ENCODE assay signal across 30 cellular contexts in the genomic region with DNA sequence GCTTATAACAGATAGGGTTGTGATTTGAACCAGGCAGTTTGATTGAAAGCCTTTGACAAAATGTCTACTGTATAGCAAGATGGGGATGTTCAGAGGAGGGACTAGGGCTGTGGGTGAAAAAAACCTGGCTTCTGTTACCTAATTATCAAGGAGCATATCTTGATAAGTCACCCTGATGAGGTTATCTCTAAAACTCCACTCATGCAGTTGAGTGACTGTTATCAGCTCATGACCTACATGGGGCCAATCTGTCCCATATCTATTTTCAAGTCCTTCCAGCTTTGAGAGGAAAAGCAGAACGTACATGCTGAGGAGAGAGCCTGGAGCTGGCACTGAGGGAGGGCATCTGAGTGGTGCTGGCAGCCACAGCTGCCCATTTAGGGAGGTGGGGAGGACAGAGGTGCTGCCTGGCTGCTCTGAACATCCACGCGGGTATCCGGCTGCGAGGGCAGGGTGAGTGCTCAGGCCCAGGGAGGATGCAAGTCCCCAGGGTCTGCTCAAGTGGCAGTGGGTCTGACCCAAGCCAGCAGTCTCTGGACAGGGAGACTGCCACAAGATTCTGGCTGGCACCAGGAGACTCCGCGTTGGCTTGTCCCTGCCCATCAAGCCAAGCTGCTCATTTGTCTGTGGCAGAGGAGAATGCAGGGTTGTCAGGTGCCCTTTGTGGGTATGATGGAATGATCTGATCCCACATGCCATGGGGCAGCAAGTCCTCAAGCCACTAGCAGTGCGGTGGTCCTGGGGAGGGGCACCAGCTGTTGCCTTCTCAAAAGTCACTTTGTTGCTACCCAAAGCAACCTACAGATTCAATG. TPM values are rescaled to one million over a fixed set of nuclear protein-coding genes. Genes with fewer than 3 reads are reported as not detected.
DNase-seq lines count a peak whose midpoint lies in the region; ATAC-seq and TF ChIP-seq lines count a peak whose summit lies in the region.
"Had no signal": no experiment of that assay in that cellular context is flagged by ENCODE, and none has a peak within 500 bp of the region (broad histone marks: within the 10 kb centered on the region; RNA-seq: fewer than 3 reads in every experiment).

No MANE protein-coding gene starts in this region.

- H3K4me1 Mint-ChIP-seq in endodermal cell (peaks cover 13% of the 10 kb centered on the region), progenitor cell of endocrine pancreas (ENCODE audit: low read depth) (peaks cover 1% of the 10 kb centered on the region)
- H3K4me1 Mint-ChIP-seq: activated B cell treated with CpG ODN at 0.5 μM for 24 hours; activated naive CD8-positive, alpha-beta T cell treated with anti-CD3 and anti-CD28 coated beads, Interleukin-2, amount 50 U/mL, for 24 hours; memory B cell had no signal

- H3K27ac Mint-ChIP-seq in endodermal cell (peak overlapping the region; percentile 12), progenitor cell of endocrine pancreas (peak overlapping the region; percentile 41)
- H3K27ac Mint-ChIP-seq: activated B cell treated with CpG ODN at 0.5 μM for 24 hours; activated CD4-positive, alpha-beta T cell treated with anti-CD3 and anti-CD28 coated beads, Interleukin-2, amount 10 ng/mL, durations not matched to agents 7 days and 5 days; activated naive CD8-positive, alpha-beta T cell treated with anti-CD3 and anti-CD28 coated beads, Interleukin-2, amount 50 U/mL, for 24 hours; activated T-cell treated with anti-CD3 and anti-CD28 coated beads, Interleukin-2, amount 50 U/mL, for 24 hours; memory B cell had no signal

- TF ChIP-seq POLR2A in upper lobe of left lung (IDR thresholded peaks at IDR 0.05) = no peak

- H3K9ac ChIP-seq in endodermal cell (ENCODE audit: extremely low read depth, low read length, poor library complexity, severe bottlenecking) = no peak overlapping the region
- H3K9ac ChIP-seq: KMS-11 had no signal

- intact Hi-C loops in right cardiac atrium (cut with DNase I) = no loop called here

- no peak for TF ChIP-seq CTCF in endodermal cell (conservative IDR thresholded peaks at IDR 0.05)
- no peak for TF ChIP-seq CTCF in progenitor cell of endocrine pancreas (IDR thresholded peaks at IDR 0.05; ENCODE audit: unreplicated experiment)
- TF ChIP-seq CTCF in upper lobe of left lung (IDR thresholded peaks at IDR 0.05) = no peak

- H3K9me3 Mint-ChIP-seq in endodermal cell = no peaks in the 10 kb centered on the region
- no peaks in the 10 kb centered on the region for H3K9me3 Mint-ChIP-seq in progenitor cell of endocrine pancreas (ENCODE audit: low read depth)
- H3K9me3 Mint-ChIP-seq: activated B cell treated with CpG ODN at 0.5 μM for 24 hours; activated CD4-positive, alpha-beta T cell treated with anti-CD3 and anti-CD28 coated beads, Interleukin-2, amount 10 ng/mL, durations not matched to agents 7 days and 5 days; activated naive CD8-positive, alpha-beta T cell treated with anti-CD3 and anti-CD28 coated beads, Interleukin-2, amount 50 U/mL, for 24 hours; activated T-cell treated with anti-CD3 and anti-CD28 coated beads, Interleukin-2, amount 50 U/mL, for 24 hours; memory B cell had no signal

- H3K4me1 ChIP-seq in SJSA1 (replicated peaks) (peaks cover 15% of the 10 kb centered on the region), endodermal cell (ENCODE audit: control insufficient read depth, insufficient read depth, low read length) (peaks cover 16% of the 10 kb centered on the region), right cardiac atrium (ENCODE audit: control insufficient read depth, insufficient read depth, low read length) (no peaks in the 10 kb centered on the region), upper lobe of left lung (no peaks in the 10 kb centered on the region)

- H3K27me3 ChIP-seq in SJSA1 (replicated peaks) (no peaks in the 10 kb centered on the region), endodermal cell (ENCODE audit: control insufficient read depth, insufficient read depth, low read length, poor library complexity, severe bottlenecking) (no peaks in the 10 kb centered on the region), right cardiac atrium (ENCODE audit: control insufficient read depth, insufficient read depth) (no peaks in the 10 kb centered on the region), upper lobe of left lung (no peaks in the 10 kb centered on the region)
- H3K27me3 ChIP-seq: hepatocyte, MG63, transverse colon had no signal

- 83 to 88% methylated on average over 7 to 8 of the region's 8 CpGs for WGBS in endodermal cell (ENCODE audit: insufficient coverage in 1 of 2, insufficient read length in 1 of 2), 2 experiments
- 74% methylated on average over 8 of the region's 8 CpGs for WGBS in right cardiac atrium
- WGBS in upper lobe of left lung, 2 donors = 77 to 97% methylated on average over 8 of the region's 8 CpGs

- no peak for TF ChIP-seq EP300 in upper lobe of left lung (IDR thresholded peaks at IDR 0.05)

- H3K36me3 Mint-ChIP-seq in endodermal cell (ENCODE audit: low read depth) (peaks cover 51% of the 10 kb centered on the region), progenitor cell of endocrine pancreas (ENCODE audit: insufficient read depth) (peaks cover 19% of the 10 kb centered on the region)

- H3K27ac ChIP-seq in SJSA1 = peak overlapping the region; percentile 22; the same call in 1 of the 2 replicates
- H3K27ac ChIP-seq in endodermal cell (ENCODE audit: low read depth, low read length) = no peak overlapping the region
- H3K27ac ChIP-seq in right cardiac atrium (ENCODE audit: low read length) = no peak overlapping the region
- H3K27ac ChIP-seq in upper lobe of left lung = no peak overlapping the region
- H3K27ac ChIP-seq: hepatocyte, HL-60, KMS-11, transverse colon had no signal

- no peak overlapping the region for H3K4me3 Mint-ChIP-seq in endodermal cell
- no peak overlapping the region for H3K4me3 Mint-ChIP-seq in progenitor cell of endocrine pancreas (ENCODE audit: low read depth)
- H3K4me3 Mint-ChIP-seq: activated B cell treated with CpG ODN at 0.5 μM for 24 hours; activated CD4-positive, alpha-beta T cell treated with anti-CD3 and anti-CD28 coated beads, Interleukin-2, amount 10 ng/mL, durations not matched to agents 7 days and 5 days; activated naive CD8-positive, alpha-beta T cell treated with anti-CD3 and anti-CD28 coated beads, Interleukin-2, amount 50 U/mL, for 24 hours; activated T-cell treated with anti-CD3 and anti-CD28 coated beads, Interleukin-2, amount 50 U/mL, for 24 hours; memory B cell had no signal

- H3K27me3 Mint-ChIP-seq in endodermal cell (ENCODE audit: insufficient read depth) = no peaks in the 10 kb centered on the region
- H3K27me3 Mint-ChIP-seq in progenitor cell of endocrine pancreas = peaks cover 3% of the 10 kb centered on the region
- H3K27me3 Mint-ChIP-seq: activated B cell treated with CpG ODN at 0.5 μM for 24 hours; activated CD4-positive, alpha-beta T cell treated with anti-CD3 and anti-CD28 coated beads, Interleukin-2, amount 10 ng/mL, durations not matched to agents 7 days and 5 days; activated naive CD8-positive, alpha-beta T cell treated with anti-CD3 and anti-CD28 coated beads, Interleukin-2, amount 50 U/mL, for 24 hours; activated T-cell treated with anti-CD3 and anti-CD28 coated beads, Interleukin-2, amount 50 U/mL, for 24 hours; memory B cell had no signal

- H3K36me3 ChIP-seq in SJSA1 = peaks cover 8% of the 10 kb centered on the region; the same call in 1 of the 2 replicates
- H3K36me3 ChIP-seq in endodermal cell (ENCODE audit: control insufficient read depth, insufficient read depth, low read length) = peaks cover 89% of the 10 kb centered on the region
- H3K36me3 ChIP-seq in upper lobe of left lung = peaks cover 0 to 19% (median 9%) of the 10 kb centered on the region in 4 donors
- H3K36me3 ChIP-seq: MG63, transverse colon had no signal

- no peak for DNase-seq in SJSA1 (ENCODE audit: low read depth in 1 of 2, low spot score in 2 of 2)
- peak; percentile 45 for DNase-seq in endodermal cell
- peak in 2 of 3 donors; percentile 70 for DNase-seq in right cardiac atrium
- no peak for DNase-seq in progenitor cell of endocrine pancreas (ENCODE audit: low spot score, unreplicated experiment)
- DNase-seq in kidney glomerular epithelial cell (lab: John Stamatoyannopoulos, UW) = no peak
- no peak for DNase-seq in germinal center (ENCODE audit: low spot score)
- no peak for DNase-seq in upper lobe of left lung
- DNase-seq: activated B cell treated with CpG ODN at 0.5 μM for 24 hours; activated CD4-positive, alpha-beta T cell treated with anti-CD3 and anti-CD28 coated beads, Interleukin-2, amount 10 ng/mL, durations not matched to agents 7 days and 5 days; activated naive CD8-positive, alpha-beta T cell treated with anti-CD3 and anti-CD28 coated beads, Interleukin-2, amount 50 U/mL, for 24 hours; activated T-cell treated with anti-CD3 and anti-CD28 coated beads, Interleukin-2, amount 50 U/mL, for 24 hours; C1 segment of cervical spinal cord; cerebellar nuclear complex; dermis blood vessel endothelial cell; GOT3; MG63; NCI-H1105; NCI-H1930; NCI-H526; SHP77; stimulated activated CD4-positive, alpha-beta T cell treated with anti-CD3 and anti-CD28 coated beads, Interleukin-4, amount 100 ng/mL, for 4 hours; SW 1271; T-helper 9 cell; transverse colon had no signal

- ATAC-seq in right cardiac atrium (peak; percentile 69 to 79), upper lobe of left lung (ENCODE audit: low FRiP score in 2 of 2) (no peak)
- ATAC-seq: activated naive CD8-positive, alpha-beta T cell treated with anti-CD3 and anti-CD28 coated beads, Interleukin-2, amount 50 U/mL, for 24 hours; GM12878; sciatic nerve had no signal

- no peaks in the 10 kb centered on the region for H3K9me3 ChIP-seq in SJSA1 (replicated peaks)
- H3K9me3 ChIP-seq in endodermal cell (ENCODE audit: control insufficient read depth, low read length) = no peaks in the 10 kb centered on the region
- no peaks in the 10 kb centered on the region for H3K9me3 ChIP-seq in right cardiac atrium (ENCODE audit: control insufficient read depth, low read length)
- no peaks in the 10 kb centered on the region for H3K9me3 ChIP-seq in upper lobe of left lung
- H3K9me3 ChIP-seq: MG63, transverse colon had no signal

- no peak overlapping the region for H3K4me3 ChIP-seq in SJSA1
- no peak overlapping the region for H3K4me3 ChIP-seq in endodermal cell (ENCODE audit: low read length)
- H3K4me3 ChIP-seq in right cardiac atrium (ENCODE audit: low read length) = no peak overlapping the region
- H3K4me3 ChIP-seq in upper lobe of left lung = no peak overlapping the region
- H3K4me3 ChIP-seq: GM12878, hepatocyte, MG63, transverse colon had no signal

RNA-seq across cellular contexts. Expression of a gene that starts 29.2 kb away (rescaled TPM):
- total RNA-seq in SJSA1 (2014; rRNA removed; shearing (Covaris generic)) = 17.8 and 44.4 TPM in 2 replicates
- total RNA-seq in endodermal cell = 10 to 100 TPM; 31.4 to 50.8 TPM
- 40.7 TPM for polyA plus RNA-seq in endodermal cell (2013, experiment 1 of 2)
- 44.1 TPM for polyA plus RNA-seq in endodermal cell (2013, experiment 2 of 2)
- total RNA-seq in right cardiac atrium = 10 to 100 TPM; 22.0 to 31.6 (median 29.3) TPM
- polyA plus RNA-seq in right cardiac atrium = 33.6 TPM
- 25.3 and 31.5 TPM in 2 replicates for total RNA-seq in progenitor cell of endocrine pancreas
- 10 to 100 TPM; 19.2 to 68.1 (median 30.7) TPM for total RNA-seq in upper lobe of left lung

RNA-seq across cellular contexts. Expression of a gene that starts 29.4 kb away (rescaled TPM):
- 2.0 and 4.4 TPM in 2 replicates for total RNA-seq in SJSA1 (2014; rRNA removed; shearing (Covaris generic))
- total RNA-seq in endodermal cell = 10 to 100 TPM; 20.5 to 20.8 TPM
- polyA plus RNA-seq in endodermal cell (2013, experiment 1 of 2) = 17.2 TPM
- polyA plus RNA-seq in endodermal cell (2013, experiment 2 of 2) = 17.1 TPM
- total RNA-seq in right cardiac atrium = 10 to 100 TPM; 13.8 to 20.7 (median 15.5) TPM
- 8.1 TPM for polyA plus RNA-seq in right cardiac atrium
- 10.2 and 12.1 TPM in 2 replicates for total RNA-seq in progenitor cell of endocrine pancreas
- 10 to 100 TPM in 3 of 6 donors, 1 to 10 TPM in 3; 6.3 to 17.1 (median 9.8) TPM for total RNA-seq in upper lobe of left lung

RNA-seq across cellular contexts. Expression of a gene that starts 37.2 kb away (rescaled TPM):
- 1.8 TPM in 1 of 2 replicates, not detected in the other for total RNA-seq in SJSA1 (2014; rRNA removed; shearing (Covaris generic))
- 1 to 10 TPM; 2.0 to 2.6 TPM for total RNA-seq in endodermal cell
- 2.2 TPM for polyA plus RNA-seq in endodermal cell (2013, experiment 1 of 2)
- polyA plus RNA-seq in endodermal cell (2013, experiment 2 of 2) = 2.2 TPM
- 1 to 10 TPM; 1.4 to 3.2 (median 2.3) TPM for total RNA-seq in right cardiac atrium
- 1.5 TPM for polyA plus RNA-seq in right cardiac atrium
- total RNA-seq in progenitor cell of endocrine pancreas = 13.3 and 15.4 TPM in 2 replicates
- 10 to 100 TPM in 4 of 6 donors, 1 to 10 TPM in 2; 1.5 to 46.2 (median 11.4) TPM for total RNA-seq in upper lobe of left lung
- total RNA-seq: activated B cell treated with CpG ODN at 0.5 μM for 24 hours had no signal

RNA-seq across cellular contexts. Expression of a gene that starts 37.6 kb away (rescaled TPM):
- total RNA-seq in SJSA1 (2014; rRNA removed; shearing (Covaris generic)) = 32.0 and 36.4 TPM in 2 replicates
- total RNA-seq in endodermal cell (10 to 100 TPM; 10.2 to 11.5 TPM), right cardiac atrium (100 to 1,000 TPM; 196 to 248 (median 227) TPM), progenitor cell of endocrine pancreas (29.4 and 30.5 TPM in 2 replicates), upper lobe of left lung (100 to 1,000 TPM in 1 of 6 donors, 10 to 100 TPM in 5; 54.2 to 134 (median 72.9) TPM)
- polyA plus RNA-seq in endodermal cell (2013, experiment 1 of 2) = 16.1 TPM
- 14.8 TPM for polyA plus RNA-seq in endodermal cell (2013, experiment 2 of 2)
- 176 TPM for polyA plus RNA-seq in right cardiac atrium

Comparison
In these comparisons a context has a peak if more than half of its experiments do, and no peak if none do; other contexts are left out.
1. DNase-seq: peak in endodermal cell (single experiment) and right cardiac atrium (2 of 3); none in SJSA1 (0 of 2), progenitor cell of endocrine pancreas (single experiment), kidney glomerular epithelial cell (single experiment), germinal center (single experiment) and upper lobe of left lung (0 of 2).
2. ATAC-seq: peak in right cardiac atrium (2 of 2); none in upper lobe of left lung (0 of 2).